Comparison of ENCODE assay signal across 8 cellular contexts in genomic region chr12:2853626-2854025, GRCh38. TPM values are rescaled to one million over a fixed set of nuclear protein-coding genes. Genes with fewer than 3 reads are reported as not detected.
DNase-seq lines count a peak whose midpoint lies in the region; ATAC-seq and TF ChIP-seq lines count a peak whose summit lies in the region.

No MANE protein-coding gene starts in this region.

- H3K27me3 Mint-ChIP-seq in activated CD8-positive, alpha-beta memory T cell treated with anti-CD3 and anti-CD28 coated beads, Interleukin-2, amount 10 ng/mL, durations not matched to agents 7 days and 5 days = no peaks in the 10 kb centered on the region

- DNase-seq in NCI-H446 treated with DMSO at 0.1 percent for 48 hours (lab: John Stamatoyannopoulos, UW) = peak; percentile 27
- peak; percentile 49 for DNase-seq in activated CD8-positive, alpha-beta memory T cell treated with anti-CD3 and anti-CD28 coated beads, Interleukin-2, amount 10 ng/mL, durations not matched to agents 7 days and 5 days
- no peak for DNase-seq in epithelial cell of proximal tubule (ENCODE audit: low read depth)
- DNase-seq in middle frontal gyrus (ENCODE audit: extremely low spot score, low spot score) = peak; percentile 31
- peak in 47 of 49 donors; percentile 17 to 87 (median 67) for DNase-seq in substantia nigra (lab: John Stamatoyannopoulos, UW)

- no peaks in the 10 kb centered on the region for H3K36me3 Mint-ChIP-seq in activated CD8-positive, alpha-beta memory T cell treated with anti-CD3 and anti-CD28 coated beads, Interleukin-2, amount 10 ng/mL, durations not matched to agents 7 days and 5 days

- no peak overlapping the region for H3K27ac ChIP-seq in 22Rv1
- H3K27ac ChIP-seq in substantia nigra (ENCODE audit: low read depth, low read length, poor library complexity, severe bottlenecking) = no peak overlapping the region

- no peaks in the 10 kb centered on the region for H3K9me3 Mint-ChIP-seq in activated CD8-positive, alpha-beta memory T cell treated with anti-CD3 and anti-CD28 coated beads, Interleukin-2, amount 10 ng/mL, durations not matched to agents 7 days and 5 days (ENCODE audit: low read depth)

- no peak overlapping the region for H3K4me3 Mint-ChIP-seq in activated CD8-positive, alpha-beta memory T cell treated with anti-CD3 and anti-CD28 coated beads, Interleukin-2, amount 10 ng/mL, durations not matched to agents 7 days and 5 days

- H3K4me1 Mint-ChIP-seq in activated CD8-positive, alpha-beta memory T cell treated with anti-CD3 and anti-CD28 coated beads, Interleukin-2, amount 10 ng/mL, durations not matched to agents 7 days and 5 days = peaks cover 2% of the 10 kb centered on the region

- ATAC-seq in activated CD8-positive, alpha-beta memory T cell treated with anti-CD3 and anti-CD28 coated beads, Interleukin-2, amount 10 ng/mL, durations not matched to agents 7 days and 5 days = peak; percentile 62
- no peak for ATAC-seq in HG02642 (IDR thresholded peaks at IDR 0.05; ENCODE audit: poor library complexity, unreplicated experiment)

- TF ChIP-seq CTCF in 22Rv1 (IDR thresholded peaks at IDR 0.05) = peak; percentile 97
- TF ChIP-seq CTCF in GM12872 (IDR thresholded peaks at IDR 0.05; ENCODE audit: insufficient read depth, low read depth, low read length) = peak; percentile 64
- TF ChIP-seq CTCF in epithelial cell of proximal tubule (conservative IDR thresholded peaks at IDR 0.05; ENCODE audit: low read depth, low read length) = peak; percentile 92

- H3K27ac Mint-ChIP-seq in activated CD8-positive, alpha-beta memory T cell treated with anti-CD3 and anti-CD28 coated beads, Interleukin-2, amount 10 ng/mL, durations not matched to agents 7 days and 5 days = no peak overlapping the region

- CTCF ChIA-PET in activated CD8-positive, alpha-beta memory T cell treated with anti-CD3 and anti-CD28 coated beads, Interleukin-2, amount 10 ng/mL, durations not matched to agents 7 days and 5 days (lab: Charles Lee) = interaction anchor here (0.7 to 1.9 kb wide), 11 partner anchors 9 to 187 kb away, joined by 3 to 12 read pairs (median 4); no protein-coding TSS in a partner anchor

- no peak overlapping the region for H3K4me3 ChIP-seq in epithelial cell of proximal tubule (ENCODE audit: low read depth, low read length)

RNA-seq across cellular contexts. Expression of gene TEX52, which starts 3.2 kb away (rescaled TPM):
- total RNA-seq in activated CD8-positive, alpha-beta memory T cell treated with anti-CD3 and anti-CD28 coated beads, Interleukin-2, amount 10 ng/mL, durations not matched to agents 7 days and 5 days = under 1 TPM in 1 of 2 experiments, not detected in 1; 0.67 TPM
- not detected in 2 replicates for total RNA-seq in epithelial cell of proximal tubule

RNA-seq across cellular contexts. Expression of gene NRIP2, which starts 18.8 kb away (rescaled TPM):
- not detected for total RNA-seq in activated CD8-positive, alpha-beta memory T cell treated with anti-CD3 and anti-CD28 coated beads, Interleukin-2, amount 10 ng/mL, durations not matched to agents 7 days and 5 days
- not detected in 2 replicates for total RNA-seq in epithelial cell of proximal tubule

RNA-seq across cellular contexts. Expression of gene FOXM1, which starts 23.3 kb away (rescaled TPM):
- 100 to 1,000 TPM; 130 to 155 TPM for total RNA-seq in activated CD8-positive, alpha-beta memory T cell treated with anti-CD3 and anti-CD28 coated beads, Interleukin-2, amount 10 ng/mL, durations not matched to agents 7 days and 5 days
- total RNA-seq in epithelial cell of proximal tubule = 36.8 and 67.8 TPM in 2 replicates

RNA-seq across cellular contexts. Expression of gene RHNO1, which starts 23.4 kb away (rescaled TPM):
- total RNA-seq in activated CD8-positive, alpha-beta memory T cell treated with anti-CD3 and anti-CD28 coated beads, Interleukin-2, amount 10 ng/mL, durations not matched to agents 7 days and 5 days = 10 to 100 TPM; 43.4 to 49.2 TPM
- 40.3 and 46.2 TPM in 2 replicates for total RNA-seq in epithelial cell of proximal tubule

RNA-seq across cellular contexts. Expression of gene TULP3, which starts 37.1 kb away (rescaled TPM):
- 1 to 10 TPM; 7.5 to 7.8 TPM for total RNA-seq in activated CD8-positive, alpha-beta memory T cell treated with anti-CD3 and anti-CD28 coated beads, Interleukin-2, amount 10 ng/mL, durations not matched to agents 7 days and 5 days
- total RNA-seq in epithelial cell of proximal tubule = 20.0 and 26.6 TPM in 2 replicates
